ENCODE assay signal across 3 cellular contexts in genomic region chr17:8392274-8392673, GRCh38.
TF ChIP-seq lines count a peak whose summit lies in the region.

No MANE protein-coding gene starts in this region.

TF ChIP-seq in GM23338, 12 proteins besides CTCF, POLR2A, EP300 and RAD21:
- TF ChIP-seq JUNB (IDR thresholded peaks at IDR 0.05; ENCODE audit: unreplicated experiment) (no peak), POLR2AphosphoS5 (IDR thresholded peaks at IDR 0.05; ENCODE audit: low read depth) (no peak), ZNF331 (CRISPR knock-in tag; IDR thresholded peaks at IDR 0.05; ENCODE audit: low read depth) (no peak), EZH2phosphoT487 (IDR thresholded peaks at IDR 0.05; ENCODE audit: unreplicated experiment) (no peak), EZH2 (IDR thresholded peaks at IDR 0.05; ENCODE audit: low read depth, unreplicated experiment) (no peak)

TF ChIP-seq in HCT116, 20 proteins besides CTCF, POLR2A, EP300 and RAD21:
- TF ChIP-seq YY1 (IDR thresholded peaks at IDR 0.05; ENCODE audit: extremely low read depth, insufficient replicate concordance, low read depth, low read length): no peak
- no peak for TF ChIP-seq JUND (IDR thresholded peaks at IDR 0.05)
- no peak for TF ChIP-seq ZBTB33 (IDR thresholded peaks at IDR 0.05; ENCODE audit: extremely low read depth, insufficient replicate concordance, low read length)
- TF ChIP-seq CEBPB (IDR thresholded peaks at IDR 0.05; ENCODE audit: low read depth): no peak
- no peak for TF ChIP-seq SIN3A (IDR thresholded peaks at IDR 0.05; ENCODE audit: low read depth)
- TF ChIP-seq ATF3 (IDR thresholded peaks at IDR 0.05): no peak

TF ChIP-seq in H1, 55 proteins besides CTCF, POLR2A, EP300 and RAD21:
- TF ChIP-seq SP1 (IDR thresholded peaks at IDR 0.05; ENCODE audit: low read depth, low read length): 0 out of 2 replicates have a peak, but pooled peaks have one; percentile 51
- no peak for TF ChIP-seq CTBP2 (IDR thresholded peaks at IDR 0.05; ENCODE audit: borderline replicate concordance, insufficient read depth, insufficient read length, low read length)
TF ChIP-seq in H1: peak in this region for 1.
